Comparison of ENCODE assay signal across 12 cellular contexts in genomic region chr6:111171577-111172400, GRCh38.
A peak's percentile ranks its signal among the peaks of the same experiment; 100 is the strongest.
DNase-seq lines count a peak whose midpoint lies in the region; ATAC-seq lines count a peak whose summit lies in the region.
"Had no signal": no experiment of that assay in that cellular context is flagged by ENCODE, and none has a peak within 500 bp of the region (broad histone marks: within the 10 kb centered on the region; RNA-seq: fewer than 3 reads in every experiment).

No MANE protein-coding gene starts in this region.

- POLR2A ChIA-PET in T-cell (lab: Charles Lee), result interaction anchor here (0.6 to 0.7 kb wide), 2 partner anchors 17 to 22 kb away, joined by 9 read pairs; no protein-coding TSS in a partner anchor

- CTCF ChIA-PET in T-cell (lab: Charles Lee), result interaction anchor here (0.7 kb wide), 3 partner anchors 21 to 298 kb away, joined by 3 to 8 read pairs (median 3); no protein-coding TSS in a partner anchor

- no peaks in the 10 kb centered on the region for H3K36me3 Mint-ChIP-seq in T-cell

- no peak overlapping the region for H3K27ac Mint-ChIP-seq in T-cell

- ATAC-seq in GM18867 (IDR thresholded peaks at IDR 0.05; ENCODE audit: unreplicated experiment) (peak; percentile 81), GM21423 (IDR thresholded peaks at IDR 0.05; ENCODE audit: unreplicated experiment) (peak; percentile 55), HG03108 (IDR thresholded peaks at IDR 0.05; ENCODE audit: unreplicated experiment) (peak; percentile 83), GM18498 (IDR thresholded peaks at IDR 0.05; ENCODE audit: unreplicated experiment) (no peak), T-cell (replicated peaks in 1 of 4) (no peak)
- ATAC-seq: Panc1 had no signal

- DNase-seq in iris pigment epithelial cell (ENCODE audit: low read depth), result peak; percentile 61
- DNase-seq in T-cell, result no peak
- DNase-seq in NCI-H345 (lab: John Stamatoyannopoulos, UW), result no peak
- DNase-seq: amygdala, COR-L47, HCEC 1CT, MG63 had no signal

- no peaks in the 10 kb centered on the region for H3K9me3 Mint-ChIP-seq in T-cell

- H3K27me3 Mint-ChIP-seq in T-cell, result no peaks in the 10 kb centered on the region

- H3K4me3 Mint-ChIP-seq in T-cell, result no peak overlapping the region

- H3K4me1 Mint-ChIP-seq in T-cell, result peaks cover 23 to 30% (median 24%) of the 10 kb centered on the region in 3 donors

Comparison
In these comparisons a context has a peak if more than half of its experiments do, and no peak if none do; other contexts are left out.
1. ATAC-seq: peak in GM18867 (single experiment), GM21423 (single experiment) and HG03108 (single experiment); none in GM18498 (single experiment) and T-cell (0 of 4).